16 cellular contexts compared by ENCODE assay signal in genomic region chr2:133635115-133635514, GRCh38.
"Had no signal": no experiment of that assay in that cellular context is flagged by ENCODE, and none has a peak within 500 bp of the region (broad histone marks: within the 10 kb centered on the region; RNA-seq: fewer than 3 reads in every experiment).

No MANE protein-coding gene starts in this region.

- H3K36me3 ChIP-seq: lower lobe of right lung, right lobe of liver, upper lobe of right lung, WERI-Rb-1 had no signal

- H3K4me3 ChIP-seq: coronary artery, lower lobe of right lung, right lobe of liver, upper lobe of right lung had no signal

- DNase-seq: activated CD4-positive, alpha-beta T cell treated with anti-CD3 and anti-CD28 coated beads for 4 hours; activated CD8-positive, alpha-beta T cell treated with anti-CD3 and anti-CD28 coated beads, Interleukin-2, amount 10 ng/mL, durations not matched to agents 7 days and 5 days; activated naive CD4-positive, alpha-beta T cell treated with anti-CD3 and anti-CD28 coated beads for 36 hours; effector CD8-positive, alpha-beta T cell; hippocampal formation; left cardiac atrium; lower lobe of right lung; natural killer cell; nucleus accumbens; right lobe of liver; stimulated activated CD4-positive, alpha-beta T cell treated with anti-CD3 and anti-CD28 coated beads, Interleukin-2, amount 100 ng/mL, for 48 hours; T-helper 9 cell; upper lobe of right lung; WERI-Rb-1 had no signal

- H3K27ac ChIP-seq: coronary artery, lower lobe of right lung, right lobe of liver, upper lobe of right lung, WERI-Rb-1 had no signal

- H3K27me3 ChIP-seq: right lobe of liver, upper lobe of right lung had no signal

- ATAC-seq: activated CD8-positive, alpha-beta T cell treated with anti-CD3 and anti-CD28 coated beads, Interleukin-2, amount 10 ng/mL, durations not matched to agents 7 days and 5 days; activated T-helper 17 cell treated with anti-CD3 and anti-CD28 coated beads, Interleukin-2, amount 50 U/mL, for 72 hours; left cardiac atrium; lower lobe of right lung; natural killer cell; upper lobe of right lung had no signal

- H3K4me1 ChIP-seq: lower lobe of right lung, right lobe of liver, upper lobe of right lung had no signal

- H3K9me3 ChIP-seq: lower lobe of right lung, right lobe of liver, upper lobe of right lung had no signal
